Comparison of ENCODE assay signal across 12 cellular contexts in the genomic region with DNA sequence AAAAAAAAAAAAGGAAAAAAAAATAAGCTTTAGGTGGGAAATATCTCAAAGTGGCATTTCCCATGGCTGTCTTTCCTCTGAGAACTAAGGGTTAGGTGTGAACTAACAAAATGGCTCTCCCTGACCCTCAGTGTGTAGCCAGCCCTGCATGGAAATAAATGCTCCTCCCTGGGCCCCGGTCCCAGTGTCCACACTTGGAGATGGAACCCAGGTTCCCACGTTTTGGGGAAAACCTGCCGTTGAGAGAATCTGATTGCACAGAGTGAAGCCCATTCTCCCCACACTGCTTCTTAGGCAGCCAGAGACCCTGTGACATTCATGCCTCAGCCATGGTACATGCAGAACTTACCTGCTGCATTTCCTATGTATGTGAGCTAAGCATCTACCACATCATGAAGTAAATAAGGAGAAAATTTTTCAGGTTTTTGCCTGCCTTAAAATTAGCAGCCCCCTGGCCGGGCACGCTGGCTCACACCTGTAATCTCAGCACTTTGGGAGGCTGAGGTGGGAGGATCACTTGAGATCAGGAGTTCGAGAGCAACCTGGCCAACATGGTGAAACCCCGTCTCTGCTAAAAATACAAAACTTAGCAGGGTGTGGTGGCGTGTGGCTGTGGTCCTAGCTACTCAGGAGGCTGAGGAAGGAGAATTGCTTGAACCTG. TPM values are rescaled to one million over a fixed set of nuclear protein-coding genes. Genes with fewer than 3 reads are reported as not detected.
"Had no signal": no experiment of that assay in that cellular context is flagged by ENCODE, and none has a peak within 500 bp of the region (broad histone marks: within the 10 kb centered on the region; RNA-seq: fewer than 3 reads in every experiment).

No MANE protein-coding gene starts in this region.

- H3K27ac ChIP-seq: brain microvascular endothelial cell, transverse colon had no signal

- ATAC-seq: activated naive CD4-positive, alpha-beta T cell treated with anti-CD3 and anti-CD28 coated beads, Interleukin-2, amount 50 U/mL, for 72 hours; gastroesophageal sphincter had no signal

- H3K4me3 ChIP-seq: gastroesophageal sphincter, transverse colon had no signal

- DNase-seq: activated CD4-positive, alpha-beta T cell treated with anti-CD3 and anti-CD28 coated beads, Interleukin-2, amount 10 ng/mL, durations not matched to agents 24 days and 14 days; activated CD8-positive, alpha-beta memory T cell treated with anti-CD3 and anti-CD28 coated beads for 24 hours; brain microvascular endothelial cell; dermis blood vessel endothelial cell; kidney; substantia nigra; T-helper 1 cell; transverse colon had no signal

- H3K36me3 ChIP-seq: brain microvascular endothelial cell, gastroesophageal sphincter, transverse colon had no signal

- H3K27ac Mint-ChIP-seq: activated CD4-positive, alpha-beta T cell treated with anti-CD3 and anti-CD28 coated beads, Interleukin-2, amount 10 ng/mL, durations not matched to agents 24 days and 14 days; activated naive CD4-positive, alpha-beta T cell treated with anti-CD3 and anti-CD28 coated beads, Interleukin-2, amount 50 U/mL, for 72 hours had no signal

- H3K9me3 Mint-ChIP-seq: activated CD4-positive, alpha-beta T cell treated with anti-CD3 and anti-CD28 coated beads, Interleukin-2, amount 10 ng/mL, durations not matched to agents 24 days and 14 days; activated naive CD4-positive, alpha-beta T cell treated with anti-CD3 and anti-CD28 coated beads, Interleukin-2, amount 50 U/mL, for 72 hours had no signal

- H3K27me3 ChIP-seq: brain microvascular endothelial cell, transverse colon had no signal

- H3K9me3 ChIP-seq: gastroesophageal sphincter, transverse colon had no signal

RNA-seq across cellular contexts. Expression of a gene that starts 34.5 kb away (rescaled TPM):
- total RNA-seq: activated CD4-positive, alpha-beta T cell treated with anti-CD3 and anti-CD28 coated beads, Interleukin-2, amount 10 ng/mL, durations not matched to agents 24 days and 14 days; activated naive CD4-positive, alpha-beta T cell treated with anti-CD3 and anti-CD28 coated beads, Interleukin-2, amount 50 U/mL, for 72 hours; dermis blood vessel endothelial cell; epithelial cell of proximal tubule; gastroesophageal sphincter; kidney; liver; transverse colon had no signal
- polyA plus RNA-seq: liver had no signal
